8 cellular contexts compared by ENCODE assay signal in the genomic region with DNA sequence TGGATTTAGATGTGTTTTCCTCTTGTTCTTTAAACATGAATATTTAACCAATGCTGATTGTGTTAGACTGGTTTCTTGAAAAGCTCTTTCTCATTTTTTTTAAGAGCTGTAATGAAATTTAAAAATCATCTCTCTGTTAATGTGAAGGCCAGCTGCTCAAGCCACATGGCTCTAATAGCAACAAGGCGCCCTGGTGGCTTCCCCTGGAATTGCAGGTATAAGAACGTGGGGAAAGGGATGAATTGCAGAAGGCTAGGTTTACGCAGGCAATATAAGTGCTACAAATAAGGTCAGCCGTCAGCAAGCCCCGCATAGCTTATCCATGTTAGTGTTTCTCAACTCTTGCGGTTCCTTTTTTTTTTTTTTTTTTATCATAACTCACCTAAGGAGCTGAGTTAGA.
DNase-seq lines count a peak whose midpoint lies in the region; ATAC-seq and TF ChIP-seq lines count a peak whose summit lies in the region.

No MANE protein-coding gene starts in this region.

- H3K4me3 ChIP-seq in epithelial cell of proximal tubule (ENCODE audit: low read depth, low read length) (no peak overlapping the region), upper lobe of right lung (no peak overlapping the region)

- ATAC-seq in upper lobe of right lung: peak; percentile 55
- ATAC-seq in HG03108 (IDR thresholded peaks at IDR 0.05; ENCODE audit: unreplicated experiment): no peak

- no peaks in the 10 kb centered on the region for H3K9me3 ChIP-seq in upper lobe of right lung

- no peaks in the 10 kb centered on the region for H3K36me3 ChIP-seq in upper lobe of right lung

- in situ Hi-C loops in GM13976 (cut with MboI; ENCODE audit: low sequenced_read_pairs, unreplicated experiment): no loop called here

- DNase-seq in AG09319 (ENCODE audit: extremely low read depth, low read depth): no peak
- DNase-seq in GM13976 (ENCODE audit: low spot score): no peak
- peak; percentile 2 for DNase-seq in M059J (ENCODE audit: low read depth)
- no peak for DNase-seq in epithelial cell of proximal tubule (ENCODE audit: low read depth)
- DNase-seq in upper lobe of right lung: no peak
- DNase-seq in NCI-H2107 treated with DMSO at 0.1 percent for 48 hours (lab: John Stamatoyannopoulos, UW; ENCODE audit: unreplicated experiment): no peak
- no peak for DNase-seq in HuH-7.5 (ENCODE audit: low spot score)

- no peaks in the 10 kb centered on the region for H3K4me1 ChIP-seq in upper lobe of right lung

- intact Hi-C loops in upper lobe of right lung (cut with DNase I): no loop called here

- H3K27ac ChIP-seq in upper lobe of right lung: no peak overlapping the region

- TF ChIP-seq CTCF in AG09319 (IDR thresholded peaks at IDR 0.05; ENCODE audit: low read depth, low read length) (peak; percentile 40), GM13976 (IDR thresholded peaks at IDR 0.05; ENCODE audit: borderline replicate concordance, control extremely low read depth, extremely low read depth, insufficient read depth, missing control alignments) (peak; percentile 55), epithelial cell of proximal tubule (conservative IDR thresholded peaks at IDR 0.05; ENCODE audit: low read depth, low read length) (peak; percentile 70), upper lobe of right lung (IDR thresholded peaks at IDR 0.05) (peak; percentile 52)

- H3K27me3 ChIP-seq in upper lobe of right lung: no peaks in the 10 kb centered on the region
